Comparison of ENCODE assay signal across 21 cellular contexts in the genomic region with DNA sequence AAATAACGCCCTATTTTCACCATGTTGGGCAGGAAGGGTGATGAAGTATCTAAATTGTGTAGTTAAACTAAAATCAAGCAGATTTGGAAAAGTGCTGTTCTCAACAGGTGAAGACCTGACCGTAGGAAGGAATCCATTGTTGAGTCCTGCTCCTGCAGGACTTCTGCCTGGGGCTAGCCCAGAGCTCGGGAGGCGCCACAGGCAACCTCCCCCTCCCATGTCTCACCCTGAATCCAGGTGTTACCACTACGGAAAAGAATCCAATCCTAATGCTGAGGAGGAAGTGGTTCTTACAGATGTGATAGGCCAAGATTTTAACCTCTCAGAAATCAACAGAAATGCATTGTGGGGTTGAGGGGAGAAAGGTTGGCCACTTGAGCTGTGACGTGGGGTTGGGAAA.
"Had no signal": no experiment of that assay in that cellular context is flagged by ENCODE, and none has a peak within 500 bp of the region (broad histone marks: within the 10 kb centered on the region; RNA-seq: fewer than 3 reads in every experiment).

No MANE protein-coding gene starts in this region.

- H3K27me3 ChIP-seq: brain microvascular endothelial cell, cardiac muscle cell, SJCRH30 had no signal

- H3K4me1 ChIP-seq: SJCRH30 had no signal

- H3K9me3 ChIP-seq: SJCRH30 had no signal

- H3K36me3 ChIP-seq: brain microvascular endothelial cell, cardiac muscle cell had no signal

- ATAC-seq: activated CD4-positive, CD25-positive, alpha-beta regulatory T cell treated with anti-CD3 and anti-CD28 coated beads, Interleukin-2, amount 50 U/mL, for 24 hours; activated CD8-positive, alpha-beta T cell treated with anti-CD3 and anti-CD28 coated beads, Interleukin-2, amount 10 ng/mL, durations not matched to agents 7 days and 5 days had no signal

- H3K4me3 ChIP-seq: cardiac muscle cell, SJCRH30 had no signal

- DNase-seq: activated CD4-positive, alpha-beta T cell treated with anti-CD3 and anti-CD28 coated beads for 48 hours; activated CD4-positive, alpha-beta T cell treated with anti-CD3 and anti-CD28 coated beads, Interleukin-2, amount 50 U/mL, for 4 hours; activated CD8-positive, alpha-beta memory T cell treated with anti-CD3 and anti-CD28 coated beads, Interleukin-2, amount 50 U/mL, for 48 hours; activated CD8-positive, alpha-beta T cell treated with anti-CD3 and anti-CD28 coated beads, Interleukin-2, amount 10 ng/mL, durations not matched to agents 7 days and 5 days; activated effector memory CD4-positive, alpha-beta T cell treated with Interleukin-2 at 50 U/mL for 16 hours; activated naive CD4-positive, alpha-beta T cell; activated T-cell treated with anti-CD3 and anti-CD28 coated beads, Interleukin-2, amount 50 U/mL, for 1 hour; brain microvascular endothelial cell; Kasumi-1; KBM-7; NCI-H1048; NCI-H1417; NCI-H1930; NCI-H2171; NCI-H2227 treated with DMSO at 0.1 percent for 48 hours; NCI-H526 treated with DMSO at 0.1 percent for 48 hours; NCI-H82; Right ventricle myocardium superior; SJCRH30 had no signal

- H3K27ac ChIP-seq: brain microvascular endothelial cell, cardiac muscle cell, SJCRH30 had no signal
